In genomic region chr1:192530254-192530653, GRCh38 we compare ENCODE assay signal across 8 cellular contexts. TPM values are rescaled to one million over a fixed set of nuclear protein-coding genes. Genes with fewer than 3 reads are reported as not detected.
DNase-seq lines count a peak whose midpoint lies in the region; ATAC-seq and TF ChIP-seq lines count a peak whose summit lies in the region.

No MANE protein-coding gene starts in this region.

- H3K4me1 ChIP-seq in MM.1S (ENCODE audit: low read length) (peaks cover 31% of the 10 kb centered on the region), transverse colon (peaks cover 5 to 24% (median 8%) of the 10 kb centered on the region in 4 donors)

- peak overlapping the region; percentile 2; the same call in 1 of the 2 replicates for H2AFZ ChIP-seq in MM.1S (ENCODE audit: low read length)

- intact Hi-C loops in transverse colon (cut with DNase I; ENCODE audit: low total_unique reads), result loop anchor here (5.0 kb wide), 1 partner anchor 748 kb away; no protein-coding TSS in a partner anchor

- H3K9me3 ChIP-seq in MM.1S (replicated peaks; ENCODE audit: insufficient read depth, low read length) (no peaks in the 10 kb centered on the region), transverse colon (no peaks in the 10 kb centered on the region)

- no peaks in the 10 kb centered on the region for H3K79me2 ChIP-seq in MM.1S (ENCODE audit: low read length)

- peak overlapping the region; percentile 58 for H3K4me2 ChIP-seq in MM.1S (ENCODE audit: low read depth, low read length)

- TF ChIP-seq POLR2A in transverse colon (IDR thresholded peaks at IDR 0.05), result no peak

- 18 to 34% methylated on average over 2 of the region's 2 CpGs for WGBS in transverse colon (ENCODE audit: low coverage in 1 of 2), 2 donors

- in situ Hi-C loops in transverse colon (cut with MboI; ENCODE audit: low pct_ligation_motif_present in 1 of 4, low pct_unique_long_range_greater_than_20kb in 1 of 4, low sequenced_read_pairs in 3 of 4), result no loop called here

- H4K20me1 ChIP-seq in MM.1S (ENCODE audit: insufficient read depth, low read length), result no peaks in the 10 kb centered on the region

- peak overlapping the region; percentile 41 for H3K9ac ChIP-seq in MM.1S (ENCODE audit: low read length)

- no peaks in the 10 kb centered on the region for H3K9me2 ChIP-seq in MM.1S (replicated peaks; ENCODE audit: insufficient read depth, low read length)

- H3K27me3 ChIP-seq in MM.1S (replicated peaks; ENCODE audit: insufficient read depth, low read length) (no peaks in the 10 kb centered on the region), transverse colon (no peaks in the 10 kb centered on the region)

- H3K36me3 ChIP-seq in MM.1S (replicated peaks; ENCODE audit: insufficient read depth, low read length), result no peaks in the 10 kb centered on the region
- H3K36me3 ChIP-seq in transverse colon, result no peaks in the 10 kb centered on the region

- H3K27ac ChIP-seq in MM.1S (ENCODE audit: low read length) (peak overlapping the region; percentile 74), transverse colon (peak overlapping the region; percentile 69 to 77 (median 76))

- TF ChIP-seq CTCF in MM.1S (IDR thresholded peaks at IDR 0.05; ENCODE audit: low read length) (no peak), fibroblast of pulmonary artery (IDR thresholded peaks at IDR 0.05; ENCODE audit: low read length, missing control alignments) (no peak), transverse colon (IDR thresholded peaks at IDR 0.05) (no peak)

- TF ChIP-seq EP300 in transverse colon (IDR thresholded peaks at IDR 0.05; ENCODE audit: low read depth), result no peak

- peak overlapping the region; percentile 14 for H3K4me3 ChIP-seq in MM.1S (ENCODE audit: low read length)
- H3K4me3 ChIP-seq in fibroblast of pulmonary artery (replicated peaks; ENCODE audit: low read depth, low read length), result no peak overlapping the region
- no peak overlapping the region for H3K4me3 ChIP-seq in transverse colon

- DNase-seq in MM.1S (peak; percentile 92), fibroblast of pulmonary artery (ENCODE audit: low read depth) (peak; percentile 57), transverse colon (no peak), islet precursor cell (no peak), NCI-H1417 treated with DMSO at 0.1 percent for 48 hours (lab: John Stamatoyannopoulos, UW) (no peak)
- no peak for DNase-seq in stimulated activated CD4-positive, alpha-beta T cell treated with anti-CD3 and anti-CD28 coated beads, Interleukin-1b, Interleukin-23, amount 100 ng/mL, for 48 hours

- peaks cover 18% of the 10 kb centered on the region for H3F3A ChIP-seq in MM.1S (ENCODE audit: insufficient read depth, low read length)

- ATAC-seq in GM18498 (IDR thresholded peaks at IDR 0.05; ENCODE audit: unreplicated experiment) (peak; percentile 99), GM21723 (IDR thresholded peaks at IDR 0.05; ENCODE audit: unreplicated experiment) (peak; percentile 97)

RNA-seq across cellular contexts. Expression of gene RGS1, which starts 45.3 kb away (rescaled TPM):
- 100 to 1,000 TPM in 1 of 4 donors, 10 to 100 TPM in 3; 38.5 to 160 (median 49.8) TPM for total RNA-seq in transverse colon

Comparison
In these comparisons a context has a peak if more than half of its experiments do, and no peak if none do; other contexts are left out.
1. DNase-seq: peak in MM.1S (single experiment) and fibroblast of pulmonary artery (single experiment); none in transverse colon (single experiment), islet precursor cell (single experiment), NCI-H1417 treated with DMSO at 0.1 percent for 48 hours (single experiment) and stimulated activated CD4-positive, alpha-beta T cell treated with anti-CD3 and anti-CD28 coated beads, Interleukin-1b, Interleukin-23, amount 100 ng/mL, for 48 hours (single experiment).